ENCODE assay signal across 28 cellular contexts in genomic region chr15:64772488-64772887, GRCh38. TPM values are rescaled to one million over a fixed set of nuclear protein-coding genes. Genes with fewer than 3 reads are reported as not detected.
DNase-seq lines count a peak whose midpoint lies in the region; ATAC-seq and TF ChIP-seq lines count a peak whose summit lies in the region.
"Had no signal": no experiment of that assay in that cellular context is flagged by ENCODE, and none has a peak within 500 bp of the region (broad histone marks: within the 10 kb centered on the region; RNA-seq: fewer than 3 reads in every experiment).

No MANE protein-coding gene starts in this region.

- H3K27me3 ChIP-seq in GM23338 (ENCODE audit: insufficient read depth) = no peaks in the 10 kb centered on the region
- no peaks in the 10 kb centered on the region for H3K27me3 ChIP-seq in gastroesophageal sphincter
- H3K27me3 ChIP-seq in rectal smooth muscle tissue (ENCODE audit: control insufficient read depth, insufficient read depth, low read length) = no peaks in the 10 kb centered on the region

- peaks cover 13% of the 10 kb centered on the region for H3K27me3 Mint-ChIP-seq in GM23338 (ENCODE audit: insufficient read depth, low read depth, poor library complexity)

- no peak overlapping the region for H2AFZ ChIP-seq in GM23338

- no peaks in the 10 kb centered on the region for H3K9me3 ChIP-seq in gastroesophageal sphincter
- H3K9me3 ChIP-seq: BLaER1 treated with 17β-estradiol and CSF1 and Interleukin-3, amounts not matched to agents 10 nM and 100 nM; neutrophil; psoas muscle; upper lobe of right lung had no signal

- TF ChIP-seq EP300 in gastroesophageal sphincter (IDR thresholded peaks at IDR 0.05) = no peak

- H3K4me1 Mint-ChIP-seq in GM23338 = peaks cover 47% of the 10 kb centered on the region

- H3K4me3 ChIP-seq in GM23338 (peak overlapping the region; percentile 98), gastroesophageal sphincter (peak overlapping the region in 1 of 2 donors; percentile 68), rectal smooth muscle tissue (ENCODE audit: low read length) (no peak overlapping the region)
- H3K4me3 ChIP-seq: BLaER1 treated with 17β-estradiol and CSF1 and Interleukin-3, amounts not matched to agents 10 nM and 100 nM; dorsolateral prefrontal cortex; psoas muscle; smooth muscle cell; upper lobe of right lung had no signal

- H3K27ac ChIP-seq in GM23338 (ENCODE audit: low read depth) (0 out of 2 replicates have a peak overlapping the region, but pooled peaks have one; percentile 91), gastroesophageal sphincter (peak overlapping the region in 3 of 4 donors; percentile 92 to 98 (median 98)), rectal smooth muscle tissue (ENCODE audit: low read depth, low read length) (peak overlapping the region; percentile 97)
- H3K27ac ChIP-seq: BLaER1 treated with 17β-estradiol and CSF1 and Interleukin-3, amounts not matched to agents 10 nM and 100 nM; dorsolateral prefrontal cortex; neutrophil; psoas muscle; upper lobe of right lung had no signal

- peak overlapping the region; percentile 99 for H3K4me3 Mint-ChIP-seq in GM23338
- H3K4me3 Mint-ChIP-seq: activated naive CD4-positive, alpha-beta T cell treated with anti-CD3 and anti-CD28 coated beads for 36 hours; central memory CD8-positive, alpha-beta T cell had no signal

- no peaks in the 10 kb centered on the region for H3K36me3 ChIP-seq in GM23338 (ENCODE audit: insufficient read depth)
- H3K36me3 ChIP-seq in gastroesophageal sphincter = no peaks in the 10 kb centered on the region
- no peaks in the 10 kb centered on the region for H3K36me3 ChIP-seq in rectal smooth muscle tissue (ENCODE audit: control insufficient read depth, insufficient read depth, low read length)
- H3K36me3 ChIP-seq: BLaER1 treated with 17β-estradiol and CSF1 and Interleukin-3, amounts not matched to agents 10 nM and 100 nM; neutrophil; upper lobe of right lung had no signal

- H3K36me3 Mint-ChIP-seq in GM23338 (ENCODE audit: low read depth) = peaks cover 34% of the 10 kb centered on the region

- H3K9ac ChIP-seq in rectal smooth muscle tissue (ENCODE audit: low read length) = no peak overlapping the region
- H3K9ac ChIP-seq: BLaER1 treated with 17β-estradiol and CSF1 and Interleukin-3, amounts not matched to agents 10 nM and 100 nM had no signal

- DNase-seq in GM23338 (ENCODE audit: low spot score) = peak; percentile 59
- DNase-seq in NCI-H226 = peak; percentile 70
- DNase-seq in putamen (ENCODE audit: low spot score) = no peak
- DNase-seq in SKM-1 (lab: John Stamatoyannopoulos, UW; ENCODE audit: unreplicated experiment) = no peak
- DNase-seq: activated CD4-positive, alpha-beta T cell treated with anti-CD3 and anti-CD28 coated beads for 4 hours; activated naive CD4-positive, alpha-beta T cell treated with anti-CD3 and anti-CD28 coated beads for 36 hours; activated T-cell treated with anti-CD3 and anti-CD28 coated beads, Interleukin-2, amount 50 U/mL, for 48 hours; amygdala; DMS 273 treated with DMSO at 0.1 percent for 48 hours; dorsolateral prefrontal cortex; kidney; mammary epithelial cell; NCI-H1092 treated with DMSO at 0.1 percent for 48 hours; NCI-H2081; psoas muscle; SHP77; stimulated activated CD4-positive, alpha-beta T cell treated with anti-CD3 and anti-CD28 coated beads, Interleukin-4, amount 100 ng/mL, for 1 hour; stimulated activated naive CD8-positive, alpha-beta T cell treated with anti-CD3 and anti-CD28 coated beads, Interleukin-15, Interleukin-2, amounts not matched to agents 100 U/mL and 50 U/mL, for 24 hours; upper lobe of right lung had no signal

- peaks cover 44% of the 10 kb centered on the region for H4K20me1 ChIP-seq in GM23338 (replicated peaks; ENCODE audit: insufficient read depth)

- WGBS in gastroesophageal sphincter (ENCODE audit: low coverage in 1 of 2), 2 donors = 33 to 49% methylated on average over 1 to 3 of the region's 3 CpGs

- H3K79me2 ChIP-seq in GM23338 (replicated peaks; ENCODE audit: insufficient read depth) = peaks cover 93% of the 10 kb centered on the region

- H3K9me3 Mint-ChIP-seq in GM23338 = peaks cover 4% of the 10 kb centered on the region; the same call in 2 of the 3 replicates
- H3K9me3 Mint-ChIP-seq: activated naive CD4-positive, alpha-beta T cell treated with anti-CD3 and anti-CD28 coated beads for 36 hours; central memory CD8-positive, alpha-beta T cell had no signal

- no peak for TF ChIP-seq POLR2A in gastroesophageal sphincter (IDR thresholded peaks at IDR 0.05)

- TF ChIP-seq CTCF in GM23338 (conservative IDR thresholded peaks at IDR 0.05; ENCODE audit: low read depth in 2 of 2) (no peak), gastroesophageal sphincter (IDR thresholded peaks at IDR 0.05) (no peak)

- ATAC-seq in GM23338 (peak; percentile 26), gastroesophageal sphincter (no peak), GM19467 (IDR thresholded peaks at IDR 0.05; ENCODE audit: unreplicated experiment) (no peak)
- ATAC-seq: HepG2; psoas muscle; stimulated activated naive CD8-positive, alpha-beta T cell treated with anti-CD3 and anti-CD28 coated beads, Interleukin-15, Interleukin-2, amounts not matched to agents 100 U/mL and 50 U/mL, for 24 hours; upper lobe of right lung had no signal

- peak overlapping the region; percentile 11 for H3K27ac Mint-ChIP-seq in GM23338
- H3K27ac Mint-ChIP-seq: activated naive CD4-positive, alpha-beta T cell treated with anti-CD3 and anti-CD28 coated beads for 36 hours had no signal

- H3K4me2 ChIP-seq in GM23338 = peak overlapping the region; percentile 100
- H3K4me2 ChIP-seq: BLaER1 treated with 17β-estradiol and CSF1 and Interleukin-3, amounts not matched to agents 10 nM and 100 nM; smooth muscle cell had no signal

- no peaks in the 10 kb centered on the region for H3K9me2 ChIP-seq in GM23338 (ENCODE audit: insufficient read depth)

- H3K4me1 ChIP-seq in GM23338 (ENCODE audit: insufficient read depth) (peaks cover 67% of the 10 kb centered on the region), gastroesophageal sphincter (peaks cover 0 to 81% (median 10%) of the 10 kb centered on the region in 3 donors), rectal smooth muscle tissue (ENCODE audit: control insufficient read depth, insufficient read depth, low read length) (peaks cover 16% of the 10 kb centered on the region)
- H3K4me1 ChIP-seq: psoas muscle had no signal

- peaks cover 18% of the 10 kb centered on the region; the same call in 1 of the 2 replicates for H3F3A ChIP-seq in GM23338 (replicated peaks; ENCODE audit: low read depth)

TF ChIP-seq in GM23338, 12 proteins besides CTCF, POLR2A, EP300 and RAD21 (continues in another document):
- TF ChIP-seq ZNF331 (CRISPR knock-in tag; IDR thresholded peaks at IDR 0.05; ENCODE audit: low read depth) (no peak), STAT1 (IDR thresholded peaks at IDR 0.05; ENCODE audit: unreplicated experiment) (no peak)

RNA-seq across cellular contexts. Expression of gene RBPMS2, which starts 2.9 kb away (rescaled TPM):
- total RNA-seq in GM23338 (2014; rRNA removed; shearing (Covaris generic)) = 36.9 and 53.3 TPM in 2 replicates
- 171 and 179 TPM in 2 replicates for polyA plus RNA-seq in GM23338 (2016; fragmentation: Nextera tagmentation; extraction: Ambion mirVana)
- total RNA-seq in gastroesophageal sphincter = 10 to 100 TPM; 14.6 to 47.8 (median 33.9) TPM
- total RNA-seq: activated naive CD4-positive, alpha-beta T cell treated with anti-CD3 and anti-CD28 coated beads for 36 hours; HepG2; mammary epithelial cell; OCI-LY7 had no signal

RNA-seq across cellular contexts. Expression of gene PIF1, which starts 53.0 kb away (rescaled TPM):
- total RNA-seq in GM23338 (2014; rRNA removed; shearing (Covaris generic)) = 193 and 200 TPM in 2 replicates
- polyA plus RNA-seq in GM23338 (2016; fragmentation: Nextera tagmentation; extraction: Ambion mirVana) = 106 and 116 TPM in 2 replicates
- 1 to 10 TPM; 1.6 to 3.4 (median 2.3) TPM for total RNA-seq in gastroesophageal sphincter

Comparison
In these comparisons a context has a peak if more than half of its experiments do, and no peak if none do; other contexts are left out.
1. DNase-seq: peak in GM23338 (single experiment) and NCI-H226 (single experiment); none in putamen (single experiment) and SKM-1 (single experiment).
2. RNA of gene PIF1, which starts 53.0 kb away (total RNA-seq): 193 to 200 TPM in GM23338; 1.6 to 3.4 TPM in gastroesophageal sphincter; every median in the first group is over 10 times any median in the second.
3. Peak in every context shown above with its lines, with median percentiles within 50 percentile points of each other: H3K27ac ChIP-seq.